In the genomic region with DNA sequence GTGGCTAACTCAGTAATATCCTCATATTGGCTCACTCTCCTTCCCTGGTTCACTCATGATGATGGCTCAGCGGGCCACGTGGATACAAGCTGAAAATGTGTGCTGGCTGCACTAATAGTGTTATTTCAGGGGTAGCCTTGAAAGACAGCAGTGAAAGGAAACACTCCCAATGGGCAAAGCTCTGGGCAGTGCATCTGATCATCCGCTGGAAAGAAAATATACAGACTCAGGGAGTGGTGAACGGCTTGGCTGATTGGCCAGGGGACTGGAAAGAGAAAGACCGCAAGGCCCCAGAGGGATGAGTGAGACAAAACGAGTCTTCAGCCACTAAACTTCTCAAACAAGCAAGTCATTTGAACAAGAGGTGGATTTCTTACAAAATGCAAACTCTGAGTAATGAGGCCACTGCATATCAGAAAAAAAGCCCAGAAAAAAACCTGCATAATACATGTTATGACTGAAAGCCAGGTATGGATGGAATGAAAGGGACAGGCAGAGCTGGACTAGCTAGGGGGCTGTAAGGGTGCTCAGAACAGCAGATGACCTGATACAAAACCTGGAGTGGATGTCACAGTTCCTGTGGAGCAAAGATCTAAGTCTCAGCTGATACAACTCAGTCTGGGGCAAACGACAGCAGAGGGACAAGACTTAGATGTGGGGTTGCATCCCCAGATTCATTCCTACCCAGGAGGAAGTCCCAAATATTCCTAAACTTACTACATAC, we compare ENCODE assay signal across 12 cellular contexts. TPM values are rescaled to one million over a fixed set of nuclear protein-coding genes. Genes with fewer than 3 reads are reported as not detected.
DNase-seq lines count a peak whose midpoint lies in the region; ATAC-seq and TF ChIP-seq lines count a peak whose summit lies in the region.
"Had no signal": no experiment of that assay in that cellular context is flagged by ENCODE, and none has a peak within 500 bp of the region (broad histone marks: within the 10 kb centered on the region; RNA-seq: fewer than 3 reads in every experiment).

No MANE protein-coding gene starts in this region.

- DNase-seq in breast epithelium (ENCODE audit: low spot score in 2 of 2) = no peak
- no peak for DNase-seq in MCF 10A (ENCODE audit: unreplicated experiment)
- DNase-seq in activated naive CD8-positive, alpha-beta T cell treated with anti-CD3 and anti-CD28 coated beads, Interleukin-2, amount 50 U/mL, for 24 hours = no peak
- no peak for DNase-seq in tibial artery
- no peak for DNase-seq in cortex of kidney (lab: John Stamatoyannopoulos, UW)
- no peak for DNase-seq in heart right ventricle
- no peak for DNase-seq in GM03348 (ENCODE audit: low spot score)
- DNase-seq: activated naive CD4-positive, alpha-beta T cell treated with Interleukin-2 at 50 U/mL for 16 hours; psoas muscle had no signal

- H3K4me3 ChIP-seq in breast epithelium (no peak overlapping the region), tibial artery (no peak overlapping the region), heart right ventricle (no peak overlapping the region)
- H3K4me3 ChIP-seq: psoas muscle, thoracic aorta had no signal

- CTCF ChIA-PET in MCF 10A (lab: Yijun Ruan, JAX) = interaction anchor here (0.6 to 5.1 kb wide), 23 partner anchors 15 to 319 kb away, joined by 3 to 108 read pairs (median 6); no protein-coding TSS in a partner anchor

- H3K4me1 ChIP-seq in breast epithelium (peaks cover 7 to 11% of the 10 kb centered on the region in 2 donors), tibial artery (peaks cover 0 to 31% (median 8%) of the 10 kb centered on the region in 4 donors), heart right ventricle (peaks cover 0 to 62% (median 13%) of the 10 kb centered on the region in 9 donors)
- H3K4me1 ChIP-seq: psoas muscle had no signal

- POLR2A ChIA-PET in MCF 10A (lab: Yijun Ruan, JAX) = interaction anchor here (0.9 to 3.9 kb wide), 8 partner anchors 11 to 274 kb away, joined by 3 to 21 read pairs (median 4); partner anchors contain the start of gene CMTM6

- peaks cover 6% of the 10 kb centered on the region for H3K36me3 Mint-ChIP-seq in MCF 10A (ENCODE audit: insufficient read depth, unreplicated experiment)
- H3K36me3 Mint-ChIP-seq in activated naive CD8-positive, alpha-beta T cell treated with anti-CD3 and anti-CD28 coated beads, Interleukin-2, amount 50 U/mL, for 24 hours (ENCODE audit: low read depth) = peaks cover 9% of the 10 kb centered on the region

- H3K27ac Mint-ChIP-seq in MCF 10A (ENCODE audit: low read depth, unreplicated experiment) = no peak overlapping the region
- H3K27ac Mint-ChIP-seq in activated naive CD8-positive, alpha-beta T cell treated with anti-CD3 and anti-CD28 coated beads, Interleukin-2, amount 50 U/mL, for 24 hours = peak overlapping the region; percentile 7

- no peaks in the 10 kb centered on the region for H3K9me3 ChIP-seq in breast epithelium
- H3K9me3 ChIP-seq in tibial artery = no peaks in the 10 kb centered on the region
- H3K9me3 ChIP-seq in heart right ventricle = no peaks in the 10 kb centered on the region
- H3K9me3 ChIP-seq: psoas muscle, thoracic aorta had no signal

- ATAC-seq in HG03103 (IDR thresholded peaks at IDR 0.05; ENCODE audit: low read depth, unreplicated experiment) = peak; percentile 25
- ATAC-seq in activated naive CD8-positive, alpha-beta T cell treated with anti-CD3 and anti-CD28 coated beads, Interleukin-2, amount 50 U/mL, for 24 hours = no peak
- ATAC-seq in heart right ventricle = no peak
- ATAC-seq: psoas muscle had no signal

- BruUV-seq in MCF 10A (replicated peaks; lab: Mats Ljungman, UMichigan) = no TSS peak

- H3K4me1 Mint-ChIP-seq in MCF 10A (ENCODE audit: insufficient read depth, unreplicated experiment) = peaks cover 25% of the 10 kb centered on the region
- H3K4me1 Mint-ChIP-seq in activated naive CD8-positive, alpha-beta T cell treated with anti-CD3 and anti-CD28 coated beads, Interleukin-2, amount 50 U/mL, for 24 hours = peaks cover 58% of the 10 kb centered on the region

- intact Hi-C loops in breast epithelium (cut with DNase I; ENCODE audit: low total_unique reads) = no loop called here
- intact Hi-C loops in MCF 10A (cut with micrococcal nuclease) = loop anchor here (2.0 kb wide), 3 partner anchors 47 to 173 kb away; no protein-coding TSS in a partner anchor
- intact Hi-C loops in tibial artery (cut with DNase I; ENCODE audit: low total_unique reads) = loop anchor here (5.0 to 10.0 kb wide), 2 partner anchors 172 to 295 kb away; no protein-coding TSS in a partner anchor
- intact Hi-C loops in heart right ventricle (cut with DNase I) = loop anchor here (2.0 to 10.0 kb wide), 14 partner anchors 42 to 297 kb away; partner anchors contain the start of gene CMTM7 (in 1 of the 10)

- no peaks in the 10 kb centered on the region for H3K27me3 ChIP-seq in breast epithelium
- H3K27me3 ChIP-seq in tibial artery = no peaks in the 10 kb centered on the region
- H3K27me3 ChIP-seq in heart right ventricle = no peaks in the 10 kb centered on the region

- H3K27ac ChIP-seq in breast epithelium = peak overlapping the region; percentile 79 to 88
- H3K27ac ChIP-seq in tibial artery = no peak overlapping the region
- no peak overlapping the region for H3K27ac ChIP-seq in heart right ventricle
- H3K27ac ChIP-seq: C4-2B, psoas muscle, thoracic aorta had no signal

- TF ChIP-seq CTCF in breast epithelium (IDR thresholded peaks at IDR 0.05) (no peak), MCF 10A (IDR thresholded peaks at IDR 0.05; ENCODE audit: unreplicated experiment) (no peak), tibial artery (IDR thresholded peaks at IDR 0.05) (no peak), heart right ventricle (IDR thresholded peaks at IDR 0.05) (no peak)

- no peak overlapping the region for H3K4me3 Mint-ChIP-seq in MCF 10A (ENCODE audit: unreplicated experiment)
- H3K4me3 Mint-ChIP-seq in activated naive CD8-positive, alpha-beta T cell treated with anti-CD3 and anti-CD28 coated beads, Interleukin-2, amount 50 U/mL, for 24 hours = no peak overlapping the region

- 90 to 91% methylated on average over 7 of the region's 7 CpGs for WGBS in heart right ventricle, 2 donors

- TF ChIP-seq POLR2A in breast epithelium (IDR thresholded peaks at IDR 0.05) = no peak

- H3K27me3 Mint-ChIP-seq in MCF 10A (ENCODE audit: insufficient read depth, unreplicated experiment) = no peaks in the 10 kb centered on the region
- H3K27me3 Mint-ChIP-seq in activated naive CD8-positive, alpha-beta T cell treated with anti-CD3 and anti-CD28 coated beads, Interleukin-2, amount 50 U/mL, for 24 hours = no peaks in the 10 kb centered on the region

- no peaks in the 10 kb centered on the region for H3K36me3 ChIP-seq in breast epithelium
- peaks cover 0 to 6% (median 0%) of the 10 kb centered on the region in 3 donors for H3K36me3 ChIP-seq in tibial artery
- H3K36me3 ChIP-seq in heart right ventricle = peaks cover 0 to 21% (median 0%) of the 10 kb centered on the region in 9 donors
- H3K36me3 ChIP-seq: thoracic aorta had no signal

- no peaks in the 10 kb centered on the region for H3K9me3 Mint-ChIP-seq in MCF 10A (ENCODE audit: unreplicated experiment)
- no peaks in the 10 kb centered on the region for H3K9me3 Mint-ChIP-seq in activated naive CD8-positive, alpha-beta T cell treated with anti-CD3 and anti-CD28 coated beads, Interleukin-2, amount 50 U/mL, for 24 hours

RNA-seq across cellular contexts. Expression of gene CMTM6, which starts 33.3 kb away (rescaled TPM):
- total RNA-seq in breast epithelium = 100 to 1,000 TPM in 1 of 3 donors, 10 to 100 TPM in 2; 52.6 to 151 (median 89.5) TPM
- 27.2 and 32.2 TPM in 2 replicates for total RNA-seq in MCF 10A (2022)
- 10 to 100 TPM in 7 of 10 donors, 1 to 10 TPM in 3; 8.5 to 23.8 (median 11.6) TPM for total RNA-seq in heart right ventricle
- polyA plus RNA-seq in heart right ventricle = 1 to 10 TPM; 8.5 to 9.4 TPM

Comparison
In these comparisons a context has a peak if more than half of its experiments do, and no peak if none do; other contexts are left out.
1. H3K27ac ChIP-seq: peak in breast epithelium (2 of 2); none in tibial artery (0 of 2) and heart right ventricle (0 of 10).